14 cellular contexts compared by ENCODE assay signal in the genomic region with DNA sequence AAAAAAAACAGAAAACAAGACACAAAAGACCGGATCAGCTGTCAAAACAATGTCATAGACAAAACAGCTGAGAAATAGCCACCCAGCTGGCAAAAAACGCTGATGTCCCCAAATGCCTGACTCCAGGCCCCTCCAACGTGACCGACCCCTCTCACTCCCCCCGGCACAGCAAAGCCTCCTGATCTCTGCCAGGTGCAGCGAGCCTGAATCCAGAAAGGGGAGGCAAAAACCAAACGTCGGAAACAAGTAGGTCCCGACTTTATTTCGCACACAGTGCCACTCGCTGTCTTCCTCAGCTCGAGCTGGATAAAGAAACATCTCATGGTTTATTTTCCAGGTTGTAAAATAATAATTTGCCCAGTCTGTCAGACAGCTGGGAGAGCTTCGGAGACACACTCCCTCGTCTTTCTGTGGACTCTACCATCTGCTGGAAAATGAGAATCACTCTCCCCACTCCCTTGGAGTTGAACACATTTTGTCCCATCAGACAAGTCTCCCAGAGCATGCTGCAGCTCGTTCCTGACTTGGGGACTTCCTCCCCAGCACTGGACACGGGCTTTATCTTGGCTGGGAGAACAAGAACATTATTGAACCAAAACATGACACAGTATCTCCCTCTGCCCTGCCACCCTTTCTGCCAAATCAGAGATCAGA.
DNase-seq lines count a peak whose midpoint lies in the region; ATAC-seq, FAIRE-seq and TF ChIP-seq lines count a peak whose summit lies in the region.
"Had no signal": no experiment of that assay in that cellular context is flagged by ENCODE, and none has a peak within 500 bp of the region (broad histone marks: within the 10 kb centered on the region; RNA-seq: fewer than 3 reads in every experiment).

No MANE protein-coding gene starts in this region.

- H3K9me3 ChIP-seq in SJCRH30 (replicated peaks) = no peaks in the 10 kb centered on the region
- no peaks in the 10 kb centered on the region for H3K9me3 ChIP-seq in gastroesophageal sphincter
- H3K9me3 ChIP-seq in tibial artery = no peaks in the 10 kb centered on the region
- peaks cover 5% of the 10 kb centered on the region for H3K9me3 ChIP-seq in trophoblast cell (ENCODE audit: insufficient read depth, low read depth, low read length)

- no peaks in the 10 kb centered on the region for H3K9me3 Mint-ChIP-seq in nephron progenitor cell
- H3K9me3 Mint-ChIP-seq: activated T-cell treated with anti-CD3 and anti-CD28 coated beads, Interleukin-2, amount 50 U/mL, for 24 hours; CD4-positive, alpha-beta T cell; naive thymus-derived CD8-positive, alpha-beta T cell had no signal

- no peak overlapping the region for H3K4ac ChIP-seq in trophoblast cell (ENCODE audit: low read depth, low read length)

- peaks cover 32% of the 10 kb centered on the region for H3K4me1 Mint-ChIP-seq in nephron progenitor cell

- H3K4me3 Mint-ChIP-seq in nephron progenitor cell = peak overlapping the region; percentile 57
- H3K4me3 Mint-ChIP-seq: activated T-cell treated with anti-CD3 and anti-CD28 coated beads, Interleukin-2, amount 50 U/mL, for 24 hours; CD4-positive, alpha-beta T cell; naive thymus-derived CD8-positive, alpha-beta T cell had no signal

- no peaks in the 10 kb centered on the region for H3K79me2 ChIP-seq in trophoblast cell (ENCODE audit: control insufficient read depth, insufficient read depth, low read length, poor library complexity)

- H4K8ac ChIP-seq in trophoblast cell (ENCODE audit: low read depth, low read length) = no peak overlapping the region

- no peaks in the 10 kb centered on the region for H3K36me3 ChIP-seq in SJCRH30
- no peaks in the 10 kb centered on the region for H3K36me3 ChIP-seq in gastroesophageal sphincter
- H3K36me3 ChIP-seq in tibial artery = no peaks in the 10 kb centered on the region
- H3K36me3 ChIP-seq in trophoblast cell (ENCODE audit: control insufficient read depth in 1 of 2, insufficient read depth in 2 of 2, low read length in 2 of 2) = no peaks in the 10 kb centered on the region
- H3K36me3 ChIP-seq: brain microvascular endothelial cell had no signal

- no peak overlapping the region for H2AFZ ChIP-seq in trophoblast cell (ENCODE audit: insufficient read depth, low read length, poor library complexity)

- no peak overlapping the region for H3K4me2 ChIP-seq in trophoblast cell (ENCODE audit: low read length)

- TF ChIP-seq POLR2A in gastroesophageal sphincter (IDR thresholded peaks at IDR 0.05) = no peak
- no peak for TF ChIP-seq POLR2A in GM12892 (IDR thresholded peaks at IDR 0.05; ENCODE audit: low read depth, low read length)

- H3K18ac ChIP-seq in trophoblast cell (ENCODE audit: low read length) = no peak overlapping the region

- intact Hi-C loops in tibial artery (cut with DNase I; ENCODE audit: low total_unique reads) = no loop called here

- H4K12ac ChIP-seq in trophoblast cell (ENCODE audit: low read depth, low read length) = no peak overlapping the region

- TF ChIP-seq CTCF in gastroesophageal sphincter (IDR thresholded peaks at IDR 0.05) = no peak
- TF ChIP-seq CTCF in nephron progenitor cell (IDR thresholded peaks at IDR 0.05) = no peak
- TF ChIP-seq CTCF in tibial artery (IDR thresholded peaks at IDR 0.05) = no peak

- no peaks in the 10 kb centered on the region for H3K36me3 Mint-ChIP-seq in nephron progenitor cell (ENCODE audit: low read depth)
- H3K36me3 Mint-ChIP-seq: naive thymus-derived CD8-positive, alpha-beta T cell had no signal

- H3K27ac ChIP-seq in SJCRH30 (no peak overlapping the region), gastroesophageal sphincter (peak overlapping the region in 3 of 4 donors; percentile 66 to 78 (median 70)), tibial artery (peak overlapping the region in 1 of 2 donors; percentile 8), trophoblast cell (ENCODE audit: low read depth, low read length) (no peak overlapping the region)
- H3K27ac ChIP-seq: brain microvascular endothelial cell had no signal

- no peak overlapping the region for H3K23ac ChIP-seq in trophoblast cell (ENCODE audit: low read length)

- H3K27me3 ChIP-seq in SJCRH30 (peaks cover 19% of the 10 kb centered on the region; the same call in 1 of the 2 replicates), gastroesophageal sphincter (peaks cover 67% of the 10 kb centered on the region), tibial artery (peaks cover 0 to 58% of the 10 kb centered on the region in 2 donors), trophoblast cell (ENCODE audit: insufficient read depth, low read length) (peaks cover 14% of the 10 kb centered on the region)

- H2BK120ac ChIP-seq in trophoblast cell (ENCODE audit: insufficient read depth, low read length, poor library complexity) = no peak overlapping the region

- H3K27ac Mint-ChIP-seq in nephron progenitor cell = no peak overlapping the region
- H3K27ac Mint-ChIP-seq: activated T-cell treated with anti-CD3 and anti-CD28 coated beads, Interleukin-2, amount 50 U/mL, for 24 hours; CD4-positive, alpha-beta T cell had no signal

- no peak for FAIRE-seq in GM12892 (lab: Jason Lieb, UNC)

- H3K4me1 ChIP-seq in SJCRH30 = peaks cover 15% of the 10 kb centered on the region
- H3K4me1 ChIP-seq in gastroesophageal sphincter = peaks cover 0 to 32% (median 5%) of the 10 kb centered on the region in 3 donors
- H3K4me1 ChIP-seq in tibial artery = peaks cover 0 to 16% (median 9%) of the 10 kb centered on the region in 4 donors
- H3K4me1 ChIP-seq in trophoblast cell (ENCODE audit: control insufficient read depth in 1 of 2, insufficient read depth in 2 of 2, low read length in 2 of 2) = peaks cover 6 to 8% of the 10 kb centered on the region in 2 experiments

- WGBS in gastroesophageal sphincter (ENCODE audit: low coverage in 1 of 2), 2 donors = 14 to 33% methylated on average over 12 to 14 of the region's 16 CpGs
- no CpG with 5 or more reads among the region's 16 CpGs for WGBS in trophoblast cell (ENCODE audit: extremely low coverage, insufficient coverage, insufficient read length)

- peaks cover 33% of the 10 kb centered on the region for H3K27me3 Mint-ChIP-seq in nephron progenitor cell (ENCODE audit: low read depth, poor library complexity)

- ATAC-seq in gastroesophageal sphincter = no peak
- ATAC-seq: naive thymus-derived CD8-positive, alpha-beta T cell; SK-N-SH treated with all-trans-retinoic acid at 6 μM for 48 hours had no signal

- no peak overlapping the region for H3K4me3 ChIP-seq in SJCRH30
- H3K4me3 ChIP-seq in gastroesophageal sphincter = peak overlapping the region in 1 of 2 donors; percentile 28
- H3K4me3 ChIP-seq in tibial artery = no peak overlapping the region
- no peak overlapping the region for H3K4me3 ChIP-seq in trophoblast cell (ENCODE audit: low read depth, low read length)

- no peak overlapping the region for H4K91ac ChIP-seq in trophoblast cell (ENCODE audit: low read depth, low read length)

- peaks cover 3% of the 10 kb centered on the region for H3K79me1 ChIP-seq in trophoblast cell (ENCODE audit: low read length)

- H3K14ac ChIP-seq in trophoblast cell (ENCODE audit: low read length) = no peak overlapping the region

- H2BK5ac ChIP-seq in trophoblast cell (ENCODE audit: low read depth, low read length, poor library complexity) = no peak overlapping the region

- H2BK12ac ChIP-seq in trophoblast cell (ENCODE audit: low read length) = no peak overlapping the region

- DNase-seq in SJCRH30 (peak; percentile 50 to 65), nephron progenitor cell (no peak), tibial artery (peak; percentile 7 to 38), GM12892 (ENCODE audit: insufficient read length) (no peak), NCI-H526 (lab: John Stamatoyannopoulos, UW) (no peak), retina (no peak), trophoblast cell (no peak)
- DNase-seq: activated CD4-positive, CD25-positive, alpha-beta regulatory T cell; activated T-cell treated with anti-CD3 and anti-CD28 coated beads, Interleukin-2, amount 50 U/mL, for 24 hours; CD4-positive, alpha-beta T cell had no signal

- no peak overlapping the region for H3K9ac ChIP-seq in trophoblast cell (ENCODE audit: low read length)

- TF ChIP-seq EP300 in gastroesophageal sphincter (IDR thresholded peaks at IDR 0.05) = no peak

- H2AK5ac ChIP-seq in trophoblast cell (ENCODE audit: low read length) = no peak overlapping the region

Comparison
In these comparisons a context has a peak if more than half of its experiments do, and no peak if none do; other contexts are left out.
1. DNase-seq: peak in SJCRH30 (2 of 2) and tibial artery (2 of 2); none in nephron progenitor cell (single experiment), GM12892 (single experiment), NCI-H526 (0 of 2), retina (single experiment) and trophoblast cell (0 of 2).
2. H3K27ac ChIP-seq: peak in gastroesophageal sphincter (3 of 4); none in SJCRH30 (single experiment) and trophoblast cell (single experiment).